ENCODE assay signal across 27 cellular contexts in genomic region chr7:43880596-43880995, GRCh38. TPM values are rescaled to one million over a fixed set of nuclear protein-coding genes. Genes with fewer than 3 reads are reported as not detected.
DNase-seq lines count a peak whose midpoint lies in the region; ATAC-seq, FAIRE-seq and TF ChIP-seq lines count a peak whose summit lies in the region.
"Had no signal": no experiment of that assay in that cellular context is flagged by ENCODE, and none has a peak within 500 bp of the region (broad histone marks: within the 10 kb centered on the region; RNA-seq: fewer than 3 reads in every experiment).

No MANE protein-coding gene starts in this region.

- CTCF ChIA-PET in Caco-2 (lab: Charles Lee), result no interaction called here

- no TSS peak for BruUV-seq in Caco-2 (replicated peaks; lab: Mats Ljungman, UMichigan)

- peaks cover 95% of the 10 kb centered on the region for H3K36me3 Mint-ChIP-seq in activated T-cell treated with anti-CD3 and anti-CD28 coated beads, Interleukin-2, amount 50 U/mL, for 24 hours (ENCODE audit: low read depth)
- H3K36me3 Mint-ChIP-seq in activated T-cell treated with anti-CD3 and anti-CD28 coated beads, Interleukin-2, amount 50 U/mL, for 4 hours (ENCODE audit: insufficient read depth), result peaks cover 53% of the 10 kb centered on the region
- peaks cover 42 to 64% of the 10 kb centered on the region in 2 donors for H3K36me3 Mint-ChIP-seq in stimulated activated naive B cell treated with anti-CD40 and anti-IgM and Interleukin-4, amounts not matched to agents 10 μg/mL and 1 μg/mL and 100 μg/mL, for 72 hours
- H3K36me3 Mint-ChIP-seq in Caco-2 (ENCODE audit: insufficient read depth, unreplicated experiment), result peaks cover 80% of the 10 kb centered on the region

- ATAC-seq in activated T-cell treated with anti-CD3 and anti-CD28 coated beads, Interleukin-2, amount 50 U/mL, for 4 hours, result no peak
- ATAC-seq in stimulated activated naive B cell treated with anti-CD40 and anti-IgM and Interleukin-4, amounts not matched to agents 10 μg/mL and 1 μg/mL and 100 μg/mL, for 72 hours (replicated peaks), result no peak
- no peak for ATAC-seq in HG03342 (IDR thresholded peaks at IDR 0.05; ENCODE audit: unreplicated experiment)
- ATAC-seq: natural killer cell, pancreas, right lobe of liver had no signal

- H3K9me3 Mint-ChIP-seq in activated T-cell treated with anti-CD3 and anti-CD28 coated beads, Interleukin-2, amount 50 U/mL, for 24 hours, result no peaks in the 10 kb centered on the region
- no peaks in the 10 kb centered on the region for H3K9me3 Mint-ChIP-seq in activated T-cell treated with anti-CD3 and anti-CD28 coated beads, Interleukin-2, amount 50 U/mL, for 4 hours
- H3K9me3 Mint-ChIP-seq in stimulated activated naive B cell treated with anti-CD40 and anti-IgM and Interleukin-4, amounts not matched to agents 10 μg/mL and 1 μg/mL and 100 μg/mL, for 72 hours, result no peaks in the 10 kb centered on the region
- no peaks in the 10 kb centered on the region for H3K9me3 Mint-ChIP-seq in Caco-2 (ENCODE audit: unreplicated experiment)
- H3K9me3 Mint-ChIP-seq: mesothelial cell of epicardium, natural killer cell had no signal

- no peak overlapping the region for H3K27ac ChIP-seq in kidney (ENCODE audit: low read depth in 2 of 2, low read length in 2 of 2)
- H3K27ac ChIP-seq: pancreas, right lobe of liver, WERI-Rb-1 had no signal

- intact Hi-C loops in Caco-2 (cut with micrococcal nuclease; ENCODE audit: unreplicated experiment) (no loop called here), kidney (cut with DNase I) (no loop called here)

- H3K27me3 ChIP-seq in Caco-2 (replicated peaks; ENCODE audit: control insufficient read depth, insufficient read depth, low read length), result no peaks in the 10 kb centered on the region
- H3K27me3 ChIP-seq: pancreas, right lobe of liver, SJSA1, upper lobe of left lung had no signal

- H3K9ac ChIP-seq in kidney (ENCODE audit: low read length in 2 of 2), result no peak overlapping the region

- H3K36me3 ChIP-seq in Caco-2 (ENCODE audit: control insufficient read depth, insufficient read depth, low read length) (peaks cover 2% of the 10 kb centered on the region), kidney (ENCODE audit: control insufficient read depth in 1 of 2, insufficient read depth in 2 of 2, low read length in 2 of 2) (peaks cover 51 to 59% of the 10 kb centered on the region in 2 donors)

- H3K9me3 ChIP-seq in Caco-2 (no peaks in the 10 kb centered on the region), kidney (ENCODE audit: control insufficient read depth in 1 of 2, low read length in 2 of 2) (no peaks in the 10 kb centered on the region)
- H3K9me3 ChIP-seq: pancreas, right lobe of liver, SJSA1, upper lobe of left lung had no signal

- no peak overlapping the region for H3K4me3 Mint-ChIP-seq in activated T-cell treated with anti-CD3 and anti-CD28 coated beads, Interleukin-2, amount 50 U/mL, for 24 hours
- H3K4me3 Mint-ChIP-seq in activated T-cell treated with anti-CD3 and anti-CD28 coated beads, Interleukin-2, amount 50 U/mL, for 4 hours, result no peak overlapping the region
- H3K4me3 Mint-ChIP-seq in stimulated activated naive B cell treated with anti-CD40 and anti-IgM and Interleukin-4, amounts not matched to agents 10 μg/mL and 1 μg/mL and 100 μg/mL, for 72 hours, result no peak overlapping the region
- no peak overlapping the region for H3K4me3 Mint-ChIP-seq in Caco-2 (ENCODE audit: unreplicated experiment)
- H3K4me3 Mint-ChIP-seq: mesothelial cell of epicardium, natural killer cell had no signal

- H3K27ac Mint-ChIP-seq in activated T-cell treated with anti-CD3 and anti-CD28 coated beads, Interleukin-2, amount 50 U/mL, for 24 hours, result peak overlapping the region; percentile 61
- H3K27ac Mint-ChIP-seq in stimulated activated naive B cell treated with anti-CD40 and anti-IgM and Interleukin-4, amounts not matched to agents 10 μg/mL and 1 μg/mL and 100 μg/mL, for 72 hours, result peak overlapping the region; percentile 20
- no peak overlapping the region for H3K27ac Mint-ChIP-seq in Caco-2 (ENCODE audit: unreplicated experiment)
- H3K27ac Mint-ChIP-seq: mesothelial cell of epicardium, natural killer cell had no signal

- no peak for FAIRE-seq in kidney (lab: Jason Lieb, UNC)
- FAIRE-seq: GM12892, pancreas, RCC 7860 had no signal

- H3K4me1 Mint-ChIP-seq in activated T-cell treated with anti-CD3 and anti-CD28 coated beads, Interleukin-2, amount 50 U/mL, for 24 hours (ENCODE audit: low read depth), result no peaks in the 10 kb centered on the region
- no peaks in the 10 kb centered on the region for H3K4me1 Mint-ChIP-seq in activated T-cell treated with anti-CD3 and anti-CD28 coated beads, Interleukin-2, amount 50 U/mL, for 4 hours (ENCODE audit: low read depth)
- peaks cover 10 to 12% of the 10 kb centered on the region in 2 donors for H3K4me1 Mint-ChIP-seq in stimulated activated naive B cell treated with anti-CD40 and anti-IgM and Interleukin-4, amounts not matched to agents 10 μg/mL and 1 μg/mL and 100 μg/mL, for 72 hours
- no peaks in the 10 kb centered on the region for H3K4me1 Mint-ChIP-seq in Caco-2 (ENCODE audit: low read depth, unreplicated experiment)
- H3K4me1 Mint-ChIP-seq: mesothelial cell of epicardium had no signal

- TF ChIP-seq CTCF in Caco-2 (IDR thresholded peaks at IDR 0.05; ENCODE audit: insufficient read depth in 1 of 2, low read depth in 1 of 2, low read length in 1 of 2, severe bottlenecking in 1 of 2, unreplicated experiment in 1 of 2), result no peak
- no peak for TF ChIP-seq CTCF in kidney (IDR thresholded peaks at IDR 0.05; ENCODE audit: borderline replicate concordance, extremely low read depth, insufficient read depth)

- H3K4me1 ChIP-seq in Caco-2, result no peaks in the 10 kb centered on the region
- H3K4me1 ChIP-seq in kidney (ENCODE audit: control insufficient read depth in 1 of 2, insufficient read depth in 1 of 2, low read depth in 1 of 2, low read length in 2 of 2), result no peaks in the 10 kb centered on the region
- H3K4me1 ChIP-seq: pancreas had no signal

- POLR2A ChIA-PET in Caco-2 (lab: Charles Lee), result no interaction called here

- DNase-seq in activated T-cell treated with anti-CD3 and anti-CD28 coated beads, Interleukin-2, amount 50 U/mL, for 24 hours, result no peak
- no peak for DNase-seq in activated T-cell treated with anti-CD3 and anti-CD28 coated beads, Interleukin-2, amount 50 U/mL, for 4 hours
- DNase-seq in amniotic epithelial cell (ENCODE audit: low read depth) (peak; percentile 57), glomerular endothelial cell (ENCODE audit: extremely low read depth, low read depth, low spot score) (peak; percentile 56), Caco-2 (no peak), kidney (no peak)
- no peak for DNase-seq in stimulated activated naive B cell treated with anti-CD40 and anti-IgM and Interleukin-4, amounts not matched to agents 10 μg/mL and 1 μg/mL and 100 μg/mL, for 72 hours
- DNase-seq: 8988T; activated CD4-positive, alpha-beta T cell treated with anti-CD3 and anti-CD28 coated beads, Interleukin-2, amount 50 U/mL, for 4 hours; activated gamma-delta T cell treated with Interleukin-2 at 50 U/mL for 16 hours; aorta; central memory CD4-positive, alpha-beta T cell; DMS79; erythroblast; GOT3; natural killer cell; NCI-H1436; NCI-H510A treated with DMSO at 0.1 percent for 48 hours; pancreas; right lobe of liver; upper lobe of left lung; WERI-Rb-1 had no signal

- no peaks in the 10 kb centered on the region for H3K27me3 Mint-ChIP-seq in activated T-cell treated with anti-CD3 and anti-CD28 coated beads, Interleukin-2, amount 50 U/mL, for 24 hours
- H3K27me3 Mint-ChIP-seq in activated T-cell treated with anti-CD3 and anti-CD28 coated beads, Interleukin-2, amount 50 U/mL, for 4 hours (ENCODE audit: low read depth), result no peaks in the 10 kb centered on the region
- no peaks in the 10 kb centered on the region for H3K27me3 Mint-ChIP-seq in stimulated activated naive B cell treated with anti-CD40 and anti-IgM and Interleukin-4, amounts not matched to agents 10 μg/mL and 1 μg/mL and 100 μg/mL, for 72 hours
- no peaks in the 10 kb centered on the region for H3K27me3 Mint-ChIP-seq in Caco-2 (ENCODE audit: insufficient read depth, unreplicated experiment)

- no peak overlapping the region for H3K4me3 ChIP-seq in Caco-2 (ENCODE audit: low read depth, low read length)
- H3K4me3 ChIP-seq in kidney (ENCODE audit: low read length in 2 of 2), result no peak overlapping the region
- H3K4me3 ChIP-seq: pancreas, right lobe of liver, SJSA1, upper lobe of left lung had no signal

RNA-seq across cellular contexts. Expression of gene MRPS24, which starts 11.3 kb away (rescaled TPM):
- total RNA-seq in activated T-cell treated with anti-CD3 and anti-CD28 coated beads, Interleukin-2, amount 50 U/mL, for 4 hours, result 100 to 1,000 TPM; 158 to 193 (median 184) TPM
- total RNA-seq in glomerular endothelial cell, result 66.8 and 93.9 TPM in 2 replicates
- total RNA-seq in Caco-2 (2022), result 143 and 150 TPM in 2 replicates
- total RNA-seq in kidney, result 71.2 TPM
- polyA plus RNA-seq in kidney (ENCODE audit: insufficient read depth, low read depth, low replicate concordance), result 276 TPM

RNA-seq across cellular contexts. Expression of gene URGCP, which starts 25.8 kb away (rescaled TPM):
- total RNA-seq in activated T-cell treated with anti-CD3 and anti-CD28 coated beads, Interleukin-2, amount 50 U/mL, for 4 hours, result 10 to 100 TPM; 31.7 to 32.6 (median 32.5) TPM
- total RNA-seq in glomerular endothelial cell (17.4 and 21.2 TPM in 2 replicates), Caco-2 (2022) (35.2 and 36.0 TPM in 2 replicates), kidney (41.0 TPM)
- polyA plus RNA-seq in kidney (ENCODE audit: insufficient read depth, low read depth, low replicate concordance), result 32.9 TPM

RNA-seq across cellular contexts. Expression of gene UBE2D4, which starts 45.6 kb away (rescaled TPM):
- 10 to 100 TPM; 20.9 to 25.8 (median 22.7) TPM for total RNA-seq in activated T-cell treated with anti-CD3 and anti-CD28 coated beads, Interleukin-2, amount 50 U/mL, for 4 hours
- total RNA-seq in glomerular endothelial cell, result 11.6 and 21.4 TPM in 2 replicates
- 12.7 and 15.4 TPM in 2 replicates for total RNA-seq in Caco-2 (2022)
- total RNA-seq in kidney, result 21.4 TPM
- 27.8 TPM for polyA plus RNA-seq in kidney (ENCODE audit: insufficient read depth, low read depth, low replicate concordance)

Comparison
In these comparisons a context has a peak if more than half of its experiments do, and no peak if none do; other contexts are left out.
1. DNase-seq: peak in amniotic epithelial cell (single experiment) and glomerular endothelial cell (single experiment); none in activated T-cell treated with anti-CD3 and anti-CD28 coated beads, Interleukin-2, amount 50 U/mL, for 24 hours (single experiment), activated T-cell treated with anti-CD3 and anti-CD28 coated beads, Interleukin-2, amount 50 U/mL, for 4 hours (single experiment), stimulated activated naive B cell treated with anti-CD40 and anti-IgM and Interleukin-4, amounts not matched to agents 10 μg/mL and 1 μg/mL and 100 μg/mL, for 72 hours (single experiment), Caco-2 (0 of 2) and kidney (single experiment).